Comparison of ENCODE assay signal across 8 cellular contexts in genomic region chr10:94630017-94630688, GRCh38. TPM values are rescaled to one million over a fixed set of nuclear protein-coding genes. Genes with fewer than 3 reads are reported as not detected.
DNase-seq lines count a peak whose midpoint lies in the region; ATAC-seq, FAIRE-seq and TF ChIP-seq lines count a peak whose summit lies in the region.

No MANE protein-coding gene starts in this region.

- ATAC-seq in GM19035 (IDR thresholded peaks at IDR 0.05; ENCODE audit: unreplicated experiment) = peak; percentile 56
- ATAC-seq in HG03469 (IDR thresholded peaks at IDR 0.05; ENCODE audit: unreplicated experiment) = no peak
- no peak for ATAC-seq in GM21390 (IDR thresholded peaks at IDR 0.05; ENCODE audit: unreplicated experiment)

- POLR2A ChIA-PET in BJ (lab: Charles Lee) = no interaction called here

- H3K4me3 ChIP-seq in BJ (ENCODE audit: low read depth, low read length) = no peak overlapping the region

- peak; percentile 55 for TF ChIP-seq CTCF in BJ (IDR thresholded peaks at IDR 0.05; ENCODE audit: insufficient read depth, low read depth, low read length)

- DNase-seq in BJ (ENCODE audit: low read depth) (no peak), NCI-H69 (lab: John Stamatoyannopoulos, UW) (peak; percentile 35), pons (ENCODE audit: low spot score) (peak; percentile 35), NCI-H524 treated with DMSO at 0.1 percent for 48 hours (lab: John Stamatoyannopoulos, UW) (no peak)

- no peaks in the 10 kb centered on the region for H3K27me3 ChIP-seq in BJ (ENCODE audit: control insufficient read depth, insufficient read depth, low read length)

- CTCF ChIA-PET in BJ (lab: Yijun Ruan, JAX) = interaction anchor here (0.8 to 1.1 kb wide), 2 partner anchors 10 kb away, joined by 4 to 5 read pairs; no protein-coding TSS in a partner anchor

- peak; percentile 55 for FAIRE-seq in endometrium (lab: Jason Lieb, UNC)

- H3K36me3 ChIP-seq in BJ (ENCODE audit: control insufficient read depth, insufficient read depth, low read length) = no peaks in the 10 kb centered on the region

RNA-seq across cellular contexts. Expression of gene CYP2C18, which starts 53.4 kb away (rescaled TPM):
- polyA plus RNA-seq in BJ (2011; rRNA removed) = not detected in 2 replicates
- polyA minus RNA-seq in BJ (2011; rRNA and poly(A)+ RNA removed) = not detected in 2 replicates

Comparison
In these comparisons a context has a peak if more than half of its experiments do, and no peak if none do; other contexts are left out.
1. DNase-seq: peak in NCI-H69 (single experiment) and pons (single experiment); none in BJ (single experiment) and NCI-H524 treated with DMSO at 0.1 percent for 48 hours (single experiment).